In the genomic region with DNA sequence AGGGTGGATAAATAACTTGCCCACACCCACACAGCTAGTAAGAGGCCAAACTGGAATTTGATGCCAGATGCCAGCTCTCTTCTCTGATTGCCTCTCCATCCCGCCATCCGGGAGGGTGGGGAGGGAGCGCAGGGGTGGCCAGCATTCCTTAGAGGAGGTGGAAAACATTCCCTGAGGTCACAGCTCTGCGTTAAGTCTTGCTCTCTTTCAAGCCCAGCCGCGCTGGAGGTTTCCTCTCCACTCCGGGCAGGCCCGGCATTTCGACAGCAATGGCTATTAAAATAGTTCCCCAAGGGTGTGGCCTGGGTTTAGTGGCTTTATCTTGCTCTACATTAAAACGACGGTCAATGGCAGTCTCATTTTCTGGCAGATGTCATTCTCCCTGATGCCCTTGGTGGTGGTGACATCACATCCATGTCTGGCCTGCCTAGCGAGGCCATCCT, we compare ENCODE assay signal across 1 cellular context.
TF ChIP-seq lines count a peak whose summit lies in the region.

No MANE protein-coding gene starts in this region.

TF ChIP-seq in H1, 55 proteins besides CTCF, POLR2A, EP300 and RAD21 (continued from another document):
- TF ChIP-seq, protein P1, sequence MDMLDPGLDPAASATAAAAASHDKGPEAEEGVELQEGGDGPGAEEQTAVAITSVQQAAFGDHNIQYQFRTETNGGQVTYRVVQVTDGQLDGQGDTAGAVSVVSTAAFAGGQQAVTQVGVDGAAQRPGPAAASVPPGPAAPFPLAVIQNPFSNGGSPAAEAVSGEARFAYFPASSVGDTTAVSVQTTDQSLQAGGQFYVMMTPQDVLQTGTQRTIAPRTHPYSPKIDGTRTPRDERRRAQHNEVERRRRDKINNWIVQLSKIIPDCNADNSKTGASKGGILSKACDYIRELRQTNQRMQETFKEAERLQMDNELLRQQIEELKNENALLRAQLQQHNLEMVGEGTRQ (IDR thresholded peaks at IDR 0.05; ENCODE audit: low read length): no peak
- TF ChIP-seq CHD2 (IDR thresholded peaks at IDR 0.05; ENCODE audit: low read length) (no peak), ASH2L (IDR thresholded peaks at IDR 0.05; ENCODE audit: low read length) (no peak), TAF1 (IDR thresholded peaks at IDR 0.05; ENCODE audit: low read depth, low read length) (no peak), BRCA1 (IDR thresholded peaks at IDR 0.05; ENCODE audit: low read depth, low read length) (no peak), NRF1 (IDR thresholded peaks at IDR 0.05; ENCODE audit: low read depth, low read length) (no peak), KDM5A (IDR thresholded peaks at IDR 0.05; ENCODE audit: low read length) (no peak), EGR1 (IDR thresholded peaks at IDR 0.05; ENCODE audit: borderline replicate concordance, low read depth, low read length) (no peak), CEBPB (IDR thresholded peaks at IDR 0.05; ENCODE audit: low read depth, low read length) (no peak), SP1 (IDR thresholded peaks at IDR 0.05; ENCODE audit: low read depth, low read length) (no peak), CTBP2 (IDR thresholded peaks at IDR 0.05; ENCODE audit: borderline replicate concordance, insufficient read depth, insufficient read length, low read length) (no peak), NANOG (IDR thresholded peaks at IDR 0.05; ENCODE audit: insufficient read depth, low read depth, low read length, poor library complexity, severe bottlenecking) (no peak), JUN (IDR thresholded peaks at IDR 0.05; ENCODE audit: low read depth, low read length) (no peak), BCL11A (IDR thresholded peaks at IDR 0.05; ENCODE audit: low read depth in 2 of 2, low read length in 2 of 2) (no peak), CBX8 (IDR thresholded peaks at IDR 0.05; ENCODE audit: borderline replicate concordance, low read depth, low read length) (no peak)
- TF ChIP-seq, protein P2, sequence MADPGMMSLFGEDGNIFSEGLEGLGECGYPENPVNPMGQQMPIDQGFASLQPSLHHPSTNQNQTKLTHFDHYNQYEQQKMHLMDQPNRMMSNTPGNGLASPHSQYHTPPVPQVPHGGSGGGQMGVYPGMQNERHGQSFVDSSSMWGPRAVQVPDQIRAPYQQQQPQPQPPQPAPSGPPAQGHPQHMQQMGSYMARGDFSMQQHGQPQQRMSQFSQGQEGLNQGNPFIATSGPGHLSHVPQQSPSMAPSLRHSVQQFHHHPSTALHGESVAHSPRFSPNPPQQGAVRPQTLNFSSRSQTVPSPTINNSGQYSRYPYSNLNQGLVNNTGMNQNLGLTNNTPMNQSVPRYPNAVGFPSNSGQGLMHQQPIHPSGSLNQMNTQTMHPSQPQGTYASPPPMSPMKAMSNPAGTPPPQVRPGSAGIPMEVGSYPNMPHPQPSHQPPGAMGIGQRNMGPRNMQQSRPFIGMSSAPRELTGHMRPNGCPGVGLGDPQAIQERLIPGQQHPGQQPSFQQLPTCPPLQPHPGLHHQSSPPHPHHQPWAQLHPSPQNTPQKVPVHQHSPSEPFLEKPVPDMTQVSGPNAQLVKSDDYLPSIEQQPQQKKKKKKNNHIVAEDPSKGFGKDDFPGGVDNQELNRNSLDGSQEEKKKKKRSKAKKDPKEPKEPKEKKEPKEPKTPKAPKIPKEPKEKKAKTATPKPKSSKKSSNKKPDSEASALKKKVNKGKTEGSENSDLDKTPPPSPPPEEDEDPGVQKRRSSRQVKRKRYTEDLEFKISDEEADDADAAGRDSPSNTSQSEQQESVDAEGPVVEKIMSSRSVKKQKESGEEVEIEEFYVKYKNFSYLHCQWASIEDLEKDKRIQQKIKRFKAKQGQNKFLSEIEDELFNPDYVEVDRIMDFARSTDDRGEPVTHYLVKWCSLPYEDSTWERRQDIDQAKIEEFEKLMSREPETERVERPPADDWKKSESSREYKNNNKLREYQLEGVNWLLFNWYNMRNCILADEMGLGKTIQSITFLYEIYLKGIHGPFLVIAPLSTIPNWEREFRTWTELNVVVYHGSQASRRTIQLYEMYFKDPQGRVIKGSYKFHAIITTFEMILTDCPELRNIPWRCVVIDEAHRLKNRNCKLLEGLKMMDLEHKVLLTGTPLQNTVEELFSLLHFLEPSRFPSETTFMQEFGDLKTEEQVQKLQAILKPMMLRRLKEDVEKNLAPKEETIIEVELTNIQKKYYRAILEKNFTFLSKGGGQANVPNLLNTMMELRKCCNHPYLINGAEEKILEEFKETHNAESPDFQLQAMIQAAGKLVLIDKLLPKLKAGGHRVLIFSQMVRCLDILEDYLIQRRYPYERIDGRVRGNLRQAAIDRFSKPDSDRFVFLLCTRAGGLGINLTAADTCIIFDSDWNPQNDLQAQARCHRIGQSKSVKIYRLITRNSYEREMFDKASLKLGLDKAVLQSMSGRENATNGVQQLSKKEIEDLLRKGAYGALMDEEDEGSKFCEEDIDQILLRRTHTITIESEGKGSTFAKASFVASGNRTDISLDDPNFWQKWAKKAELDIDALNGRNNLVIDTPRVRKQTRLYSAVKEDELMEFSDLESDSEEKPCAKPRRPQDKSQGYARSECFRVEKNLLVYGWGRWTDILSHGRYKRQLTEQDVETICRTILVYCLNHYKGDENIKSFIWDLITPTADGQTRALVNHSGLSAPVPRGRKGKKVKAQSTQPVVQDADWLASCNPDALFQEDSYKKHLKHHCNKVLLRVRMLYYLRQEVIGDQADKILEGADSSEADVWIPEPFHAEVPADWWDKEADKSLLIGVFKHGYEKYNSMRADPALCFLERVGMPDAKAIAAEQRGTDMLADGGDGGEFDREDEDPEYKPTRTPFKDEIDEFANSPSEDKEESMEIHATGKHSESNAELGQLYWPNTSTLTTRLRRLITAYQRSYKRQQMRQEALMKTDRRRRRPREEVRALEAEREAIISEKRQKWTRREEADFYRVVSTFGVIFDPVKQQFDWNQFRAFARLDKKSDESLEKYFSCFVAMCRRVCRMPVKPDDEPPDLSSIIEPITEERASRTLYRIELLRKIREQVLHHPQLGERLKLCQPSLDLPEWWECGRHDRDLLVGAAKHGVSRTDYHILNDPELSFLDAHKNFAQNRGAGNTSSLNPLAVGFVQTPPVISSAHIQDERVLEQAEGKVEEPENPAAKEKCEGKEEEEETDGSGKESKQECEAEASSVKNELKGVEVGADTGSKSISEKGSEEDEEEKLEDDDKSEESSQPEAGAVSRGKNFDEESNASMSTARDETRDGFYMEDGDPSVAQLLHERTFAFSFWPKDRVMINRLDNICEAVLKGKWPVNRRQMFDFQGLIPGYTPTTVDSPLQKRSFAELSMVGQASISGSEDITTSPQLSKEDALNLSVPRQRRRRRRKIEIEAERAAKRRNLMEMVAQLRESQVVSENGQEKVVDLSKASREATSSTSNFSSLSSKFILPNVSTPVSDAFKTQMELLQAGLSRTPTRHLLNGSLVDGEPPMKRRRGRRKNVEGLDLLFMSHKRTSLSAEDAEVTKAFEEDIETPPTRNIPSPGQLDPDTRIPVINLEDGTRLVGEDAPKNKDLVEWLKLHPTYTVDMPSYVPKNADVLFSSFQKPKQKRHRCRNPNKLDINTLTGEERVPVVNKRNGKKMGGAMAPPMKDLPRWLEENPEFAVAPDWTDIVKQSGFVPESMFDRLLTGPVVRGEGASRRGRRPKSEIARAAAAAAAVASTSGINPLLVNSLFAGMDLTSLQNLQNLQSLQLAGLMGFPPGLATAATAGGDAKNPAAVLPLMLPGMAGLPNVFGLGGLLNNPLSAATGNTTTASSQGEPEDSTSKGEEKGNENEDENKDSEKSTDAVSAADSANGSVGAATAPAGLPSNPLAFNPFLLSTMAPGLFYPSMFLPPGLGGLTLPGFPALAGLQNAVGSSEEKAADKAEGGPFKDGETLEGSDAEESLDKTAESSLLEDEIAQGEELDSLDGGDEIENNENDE (IDR thresholded peaks at IDR 0.05; ENCODE audit: insufficient replicate concordance, low read length): no peak
